In the genomic region with DNA sequence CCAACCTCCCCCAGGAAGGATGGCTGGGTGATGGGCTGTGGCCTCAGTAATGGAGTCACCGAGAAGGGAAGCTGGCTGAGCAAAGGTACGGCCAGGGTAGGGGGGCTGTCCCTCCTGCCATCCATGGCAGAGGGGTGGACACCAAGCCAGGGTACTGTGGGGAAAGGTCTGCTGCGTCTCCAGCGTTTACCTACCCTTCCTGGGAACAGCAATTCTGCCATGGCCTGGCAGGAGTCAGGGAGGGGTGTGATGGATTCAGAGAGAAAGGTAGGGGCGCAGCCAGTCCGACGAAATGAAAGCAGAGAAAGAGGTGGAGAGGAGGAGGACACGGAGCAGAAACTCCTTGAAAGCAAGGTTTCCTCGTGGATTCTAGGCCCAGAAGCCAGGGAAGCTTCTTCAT, we compare ENCODE assay signal across 1 cellular context.
TF ChIP-seq lines count a peak whose summit lies in the region.

No MANE protein-coding gene starts in this region.

TF ChIP-seq in SK-N-SH, 30 proteins besides CTCF, POLR2A, EP300 and RAD21 (continued from another document):
- TF ChIP-seq, protein P1, sequence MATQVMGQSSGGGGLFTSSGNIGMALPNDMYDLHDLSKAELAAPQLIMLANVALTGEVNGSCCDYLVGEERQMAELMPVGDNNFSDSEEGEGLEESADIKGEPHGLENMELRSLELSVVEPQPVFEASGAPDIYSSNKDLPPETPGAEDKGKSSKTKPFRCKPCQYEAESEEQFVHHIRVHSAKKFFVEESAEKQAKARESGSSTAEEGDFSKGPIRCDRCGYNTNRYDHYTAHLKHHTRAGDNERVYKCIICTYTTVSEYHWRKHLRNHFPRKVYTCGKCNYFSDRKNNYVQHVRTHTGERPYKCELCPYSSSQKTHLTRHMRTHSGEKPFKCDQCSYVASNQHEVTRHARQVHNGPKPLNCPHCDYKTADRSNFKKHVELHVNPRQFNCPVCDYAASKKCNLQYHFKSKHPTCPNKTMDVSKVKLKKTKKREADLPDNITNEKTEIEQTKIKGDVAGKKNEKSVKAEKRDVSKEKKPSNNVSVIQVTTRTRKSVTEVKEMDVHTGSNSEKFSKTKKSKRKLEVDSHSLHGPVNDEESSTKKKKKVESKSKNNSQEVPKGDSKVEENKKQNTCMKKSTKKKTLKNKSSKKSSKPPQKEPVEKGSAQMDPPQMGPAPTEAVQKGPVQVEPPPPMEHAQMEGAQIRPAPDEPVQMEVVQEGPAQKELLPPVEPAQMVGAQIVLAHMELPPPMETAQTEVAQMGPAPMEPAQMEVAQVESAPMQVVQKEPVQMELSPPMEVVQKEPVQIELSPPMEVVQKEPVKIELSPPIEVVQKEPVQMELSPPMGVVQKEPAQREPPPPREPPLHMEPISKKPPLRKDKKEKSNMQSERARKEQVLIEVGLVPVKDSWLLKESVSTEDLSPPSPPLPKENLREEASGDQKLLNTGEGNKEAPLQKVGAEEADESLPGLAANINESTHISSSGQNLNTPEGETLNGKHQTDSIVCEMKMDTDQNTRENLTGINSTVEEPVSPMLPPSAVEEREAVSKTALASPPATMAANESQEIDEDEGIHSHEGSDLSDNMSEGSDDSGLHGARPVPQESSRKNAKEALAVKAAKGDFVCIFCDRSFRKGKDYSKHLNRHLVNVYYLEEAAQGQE (IDR thresholded peaks at IDR 0.05; ENCODE audit: low read depth, low read length): no peak
- TF ChIP-seq, protein P2, sequence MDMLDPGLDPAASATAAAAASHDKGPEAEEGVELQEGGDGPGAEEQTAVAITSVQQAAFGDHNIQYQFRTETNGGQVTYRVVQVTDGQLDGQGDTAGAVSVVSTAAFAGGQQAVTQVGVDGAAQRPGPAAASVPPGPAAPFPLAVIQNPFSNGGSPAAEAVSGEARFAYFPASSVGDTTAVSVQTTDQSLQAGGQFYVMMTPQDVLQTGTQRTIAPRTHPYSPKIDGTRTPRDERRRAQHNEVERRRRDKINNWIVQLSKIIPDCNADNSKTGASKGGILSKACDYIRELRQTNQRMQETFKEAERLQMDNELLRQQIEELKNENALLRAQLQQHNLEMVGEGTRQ (IDR thresholded peaks at IDR 0.05; ENCODE audit: borderline replicate concordance, low read depth, low read length): no peak
- no peak for TF ChIP-seq MEF2A (IDR thresholded peaks at IDR 0.05; ENCODE audit: borderline replicate concordance, low read depth)
